Comparison of ENCODE assay signal across 12 cellular contexts in genomic region chr6:22716721-22717120, GRCh38.
"Had no signal": no experiment of that assay in that cellular context is flagged by ENCODE, and none has a peak within 500 bp of the region (broad histone marks: within the 10 kb centered on the region; RNA-seq: fewer than 3 reads in every experiment).

No MANE protein-coding gene starts in this region.

- ATAC-seq: activated T-cell treated with anti-CD3 and anti-CD28 coated beads, Interleukin-2, amount 50 U/mL, for 4 hours had no signal

- DNase-seq: activated CD4-positive, alpha-beta memory T cell treated with anti-CD3 and anti-CD28 coated beads for 36 hours; activated gamma-delta T cell; activated naive CD8-positive, alpha-beta T cell treated with anti-CD3 and anti-CD28 coated beads, Interleukin-2, amount 10 ng/mL, durations not matched to agents 7 days and 5 days; activated T-cell treated with anti-CD3 and anti-CD28 coated beads, Interleukin-2, amount 50 U/mL, for 4 hours; aorta; head of caudate nucleus; left ventricle myocardium inferior; ovary; T1000; thyroid gland had no signal

- H3K36me3 ChIP-seq: esophagus muscularis mucosa, left ventricle myocardium inferior, ovary, thyroid gland had no signal

- H3K9me3 ChIP-seq: esophagus muscularis mucosa, ovary, thyroid gland had no signal

- H3K4me3 ChIP-seq: esophagus muscularis mucosa, left ventricle myocardium inferior, ovary, skin epidermis, thyroid gland had no signal

- H3K4me1 ChIP-seq: esophagus muscularis mucosa, left ventricle myocardium inferior, thyroid gland had no signal

- H3K27ac ChIP-seq: esophagus muscularis mucosa, left ventricle myocardium inferior, ovary, skin epidermis, thyroid gland had no signal

- H3K27me3 ChIP-seq: esophagus muscularis mucosa, ovary, thyroid gland had no signal
